8 cellular contexts compared by ENCODE assay signal in genomic region chr2:170928036-170928823, GRCh38. TPM values are rescaled to one million over a fixed set of nuclear protein-coding genes. Genes with fewer than 3 reads are reported as not detected.
DNase-seq lines count a peak whose midpoint lies in the region; TF ChIP-seq lines count a peak whose summit lies in the region.

No MANE protein-coding gene starts in this region.

- H3K27ac Mint-ChIP-seq in T-helper 1 cell treated with Interleukin-12 subunit alpha and Interleukin-12 subunit beta and Interleukin-4 antibody, amounts not matched to agents 30 μg/mL and 1 μg/mL, for 36 hours = peak overlapping the region; percentile 79

- 59 to 62% methylated on average over 17 of the region's 17 CpGs for WGBS in esophagus, 2 donors

- H3K27me3 ChIP-seq in HUES6 (ENCODE audit: control insufficient read depth, insufficient read depth, low read length) = no peaks in the 10 kb centered on the region
- H3K27me3 ChIP-seq in esophagus (ENCODE audit: control insufficient read depth in 1 of 2, insufficient read depth in 2 of 2, low read length in 2 of 2) = no peaks in the 10 kb centered on the region
- no peaks in the 10 kb centered on the region for H3K27me3 ChIP-seq in neutrophil

- H3K36me3 ChIP-seq in HUES6 (ENCODE audit: control insufficient read depth, insufficient read depth, low read length) = peaks cover 7% of the 10 kb centered on the region; the same call in 1 of the 2 replicates
- peaks cover 0 to 2% of the 10 kb centered on the region in 2 donors for H3K36me3 ChIP-seq in esophagus (ENCODE audit: control insufficient read depth in 2 of 2, insufficient read depth in 2 of 2, low read length in 1 of 2)
- no peaks in the 10 kb centered on the region for H3K36me3 ChIP-seq in neutrophil

- H3K4me3 Mint-ChIP-seq in T-helper 1 cell treated with Interleukin-12 subunit alpha and Interleukin-12 subunit beta and Interleukin-4 antibody, amounts not matched to agents 30 μg/mL and 1 μg/mL, for 36 hours = peak overlapping the region; percentile 85

- H3K4me3 ChIP-seq in HUES6 (ENCODE audit: low read depth, low read length) (peak overlapping the region; percentile 57), esophagus (ENCODE audit: low read depth in 1 of 2, low read length in 2 of 2) (peak overlapping the region; percentile 22 to 37), neutrophil (ENCODE audit: low read depth in 1 of 2, low read length in 1 of 2) (peak overlapping the region; percentile 86)

- H3K27ac ChIP-seq in HUES6 (ENCODE audit: low read depth, low read length) (peak overlapping the region; percentile 27; the same call in 1 of the 2 replicates), esophagus (ENCODE audit: low read depth in 2 of 2, low read length in 1 of 2) (peak overlapping the region; percentile 67 to 81), neutrophil (peak overlapping the region; percentile 88)

- peaks cover 10% of the 10 kb centered on the region for H3K9me3 Mint-ChIP-seq in T-helper 1 cell treated with Interleukin-12 subunit alpha and Interleukin-12 subunit beta and Interleukin-4 antibody, amounts not matched to agents 30 μg/mL and 1 μg/mL, for 36 hours

- DNase-seq in DMS114 treated with DMSO at 0.1 percent for 48 hours (lab: John Stamatoyannopoulos, UW; ENCODE audit: unreplicated experiment) (peak; percentile 10), NCI-H1105 treated with DMSO at 0.1 percent for 48 hours (lab: John Stamatoyannopoulos, UW) (no peak), NCI-H128 (lab: John Stamatoyannopoulos, UW; ENCODE audit: unreplicated experiment) (no peak), HT-29 (ENCODE audit: low spot score) (no peak)

- no peak for TF ChIP-seq CTCF in neutrophil (IDR thresholded peaks at IDR 0.05)

- peaks cover 31% of the 10 kb centered on the region for H3K4me1 Mint-ChIP-seq in T-helper 1 cell treated with Interleukin-12 subunit alpha and Interleukin-12 subunit beta and Interleukin-4 antibody, amounts not matched to agents 30 μg/mL and 1 μg/mL, for 36 hours (ENCODE audit: low read depth)

- H3K27me3 Mint-ChIP-seq in T-helper 1 cell treated with Interleukin-12 subunit alpha and Interleukin-12 subunit beta and Interleukin-4 antibody, amounts not matched to agents 30 μg/mL and 1 μg/mL, for 36 hours (ENCODE audit: low read depth) = no peaks in the 10 kb centered on the region

- peaks cover 8% of the 10 kb centered on the region for H3K36me3 Mint-ChIP-seq in T-helper 1 cell treated with Interleukin-12 subunit alpha and Interleukin-12 subunit beta and Interleukin-4 antibody, amounts not matched to agents 30 μg/mL and 1 μg/mL, for 36 hours (ENCODE audit: low read depth)

- peak overlapping the region; percentile 74 for H3K9ac ChIP-seq in HUES6 (ENCODE audit: low read length)

- H3K4me1 ChIP-seq in HUES6 (ENCODE audit: control insufficient read depth, insufficient read depth, low read length) (peaks cover 17% of the 10 kb centered on the region), esophagus (ENCODE audit: control insufficient read depth in 2 of 2, insufficient read depth in 2 of 2, low read length in 1 of 2) (peaks cover 0 to 3% of the 10 kb centered on the region in 2 donors), neutrophil (ENCODE audit: control insufficient read depth in 1 of 2, insufficient read depth in 1 of 2, low read depth in 1 of 2, low read length in 1 of 2) (peaks cover 23 to 28% of the 10 kb centered on the region in 2 experiments)

- H3K9me3 ChIP-seq in HUES6 (ENCODE audit: control insufficient read depth, insufficient read depth, low read depth, low read length) (peaks cover 18% of the 10 kb centered on the region), esophagus (ENCODE audit: control insufficient read depth in 2 of 2, insufficient read depth in 1 of 2, low read depth in 1 of 2, low read length in 1 of 2) (peaks cover 0 to 4% of the 10 kb centered on the region in 2 donors), neutrophil (no peaks in the 10 kb centered on the region)

RNA-seq across cellular contexts. Expression of gene GORASP2, which starts 0.8 kb away (rescaled TPM):
- polyA plus RNA-seq in esophagus = 10 to 100 TPM; 27.6 to 49.5 TPM
- total RNA-seq in HT-29 (2014; rRNA removed; shearing (Covaris generic)) = 53.6 and 57.0 TPM in 2 replicates

Comparison
In these comparisons a context has a peak if more than half of its experiments do, and no peak if none do; other contexts are left out.
1. H3K27ac ChIP-seq: peak in every context shown above with its lines; median percentile 88 in neutrophil; 74 in esophagus; 27 in HUES6.
2. H3K4me3 ChIP-seq: peak in every context shown above with its lines; median percentile 86 in neutrophil; 57 in HUES6; 30 in esophagus.